8 cellular contexts compared by ENCODE assay signal in genomic region chr3:50350527-50351317, GRCh38. TPM values are rescaled to one million over a fixed set of nuclear protein-coding genes. Genes with fewer than 3 reads are reported as not detected.
A peak's percentile ranks its signal among the peaks of the same experiment; 100 is the strongest.
DNase-seq lines count a peak whose midpoint lies in the region; ATAC-seq and TF ChIP-seq lines count a peak whose summit lies in the region.

TSS of gene CYB561D2 (plus strand) at chr3:50350862. CDS start at chr3:50351434, 572 bp downstream.
TSS of gene NPRL2 (minus strand) at chr3:50350775. CDS start at chr3:50350652, 123 bp downstream.

- H4K20me1 ChIP-seq in H9 (ENCODE audit: control insufficient read depth, insufficient read depth, insufficient read length) (no peaks in the 10 kb centered on the region), MM.1S (ENCODE audit: insufficient read depth, low read length) (no peaks in the 10 kb centered on the region)

- no peaks in the 10 kb centered on the region for H3K27me3 ChIP-seq in H9 (ENCODE audit: insufficient read depth, low read length)
- no peaks in the 10 kb centered on the region for H3K27me3 ChIP-seq in MM.1S (replicated peaks; ENCODE audit: insufficient read depth, low read length)

- WGBS in H9 (ENCODE audit: extremely low coverage, insufficient read length, low lambda C conversion rate) = no CpG with 5 or more reads among the region's 64 CpGs

- H3K9me2 ChIP-seq in MM.1S (replicated peaks; ENCODE audit: insufficient read depth, low read length) = no peaks in the 10 kb centered on the region

- H2BK20ac ChIP-seq in H9 (ENCODE audit: low read depth, low read length, poor library complexity, severe bottlenecking) = no peak within 1 kb of the TSS

- H3K9me3 Mint-ChIP-seq in H9 (no peaks in the 10 kb centered on the region), nephron (no peaks in the 10 kb centered on the region)

- H3K79me1 ChIP-seq in H9 (ENCODE audit: insufficient read depth, low read depth, low read length, poor library complexity, severe bottlenecking) = no peaks in the 10 kb centered on the region

- DNase-seq in H9 = peak; percentile 96
- peak; percentile 98 for DNase-seq in MM.1S
- DNase-seq in SHP77 treated with DMSO at 0.1 percent for 48 hours (lab: John Stamatoyannopoulos, UW) = peak; percentile 91
- peak; percentile 100 for DNase-seq in activated effector memory CD4-positive, alpha-beta T cell treated with anti-CD3 and anti-CD28 coated beads, Interleukin-2, amount 50 U/mL, for 16 hours
- DNase-seq in fibroblast of pulmonary artery (ENCODE audit: low read depth) = peak; percentile 90
- peak; percentile 99 for DNase-seq in stimulated activated naive CD8-positive, alpha-beta T cell treated with anti-CD3 and anti-CD28 coated beads, Interleukin-15, Interleukin-2, amounts not matched to agents 100 U/mL and 50 U/mL, for 24 hours

- H3K4me3 Mint-ChIP-seq in H9 (peak within 1 kb of the TSS; percentile 94 to 96), nephron (peak within 1 kb of the TSS; percentile 96 to 97 (median 97))

- H3K36me3 ChIP-seq in ES-I3 (ENCODE audit: insufficient read depth, low read length) (no peaks in the 10 kb centered on the region), MM.1S (replicated peaks; ENCODE audit: insufficient read depth, low read length) (peaks cover 1% of the 10 kb centered on the region; the same call in 1 of the 2 replicates)

- peak within 1 kb of the TSS; percentile 76 for H3K18ac ChIP-seq in H9 (ENCODE audit: insufficient read length, low read depth, low read length)

- H3K9me3 ChIP-seq in ES-I3 (ENCODE audit: control insufficient read depth, insufficient read depth, low read length) (no peaks in the 10 kb centered on the region), H9 (ENCODE audit: control insufficient read depth, low read depth, low read length) (no peaks in the 10 kb centered on the region), MM.1S (replicated peaks; ENCODE audit: insufficient read depth, low read length) (no peaks in the 10 kb centered on the region)

- H3K27ac Mint-ChIP-seq in H9 = peak within 1 kb of the TSS; percentile 81 to 97 (median 89); a peak in 5 of 7 replicates
- H3K27ac Mint-ChIP-seq in nephron = peak within 1 kb of the TSS; percentile 93 to 99 (median 97)

- H3K4me1 Mint-ChIP-seq in H9 (peaks cover 18% of the 10 kb centered on the region in 2 experiments), nephron (peaks cover 28% of the 10 kb centered on the region)

- no peak within 1 kb of the TSS for H2AK5ac ChIP-seq in H9 (ENCODE audit: insufficient read length, low read length)

- H3K4ac ChIP-seq in H9 (ENCODE audit: low read depth, low read length) = no peak within 1 kb of the TSS

- H3T11ph ChIP-seq in H9 (ENCODE audit: low read length) = no peak within 1 kb of the TSS

- 0 out of 2 replicates have a peak, but pooled peaks cover 8% of the 10 kb centered on the region for H3F3A ChIP-seq in MM.1S (ENCODE audit: insufficient read depth, low read length)

- H3K9ac ChIP-seq in ES-I3 (ENCODE audit: low read depth, low read length) (peak within 1 kb of the TSS; percentile 58), H9 (ENCODE audit: extremely low read depth, insufficient read length, low read length) (peak within 1 kb of the TSS; percentile 40), MM.1S (ENCODE audit: low read length) (peak within 1 kb of the TSS; percentile 82)

- ATAC-seq in stimulated activated naive CD8-positive, alpha-beta T cell treated with anti-CD3 and anti-CD28 coated beads, Interleukin-15, Interleukin-2, amounts not matched to agents 100 U/mL and 50 U/mL, for 24 hours = peak; percentile 91

- H3K23ac ChIP-seq in H9 (ENCODE audit: insufficient read length, low read depth, low read length) = no peak within 1 kb of the TSS

- H2BK5ac ChIP-seq in H9 (ENCODE audit: insufficient read length, low read length) = no peak within 1 kb of the TSS

- no peak for TF ChIP-seq CTCF in H9 (conservative IDR thresholded peaks at IDR 0.05)
- TF ChIP-seq CTCF in MM.1S (IDR thresholded peaks at IDR 0.05; ENCODE audit: low read length) = no peak
- no peak for TF ChIP-seq CTCF in fibroblast of pulmonary artery (IDR thresholded peaks at IDR 0.05; ENCODE audit: low read length, missing control alignments)
- TF ChIP-seq CTCF in nephron (IDR thresholded peaks at IDR 0.05; ENCODE audit: unreplicated experiment in 3 of 3) = no peak

- H3K79me2 ChIP-seq in H9 (ENCODE audit: insufficient read depth, low read length) = no peaks in the 10 kb centered on the region
- H3K79me2 ChIP-seq in MM.1S (ENCODE audit: low read length) = peaks cover 59% of the 10 kb centered on the region

- no peak within 1 kb of the TSS for H3K56ac ChIP-seq in H9 (ENCODE audit: insufficient read length, low read depth, low read length)

- H3K4me3 ChIP-seq in MM.1S (ENCODE audit: low read length) (peak within 1 kb of the TSS; percentile 81), fibroblast of pulmonary artery (replicated peaks; ENCODE audit: low read depth, low read length) (peak within 1 kb of the TSS; percentile 92)

- H3K4me2 ChIP-seq in H9 (ENCODE audit: insufficient read depth, insufficient read length, low read length) (peak within 1 kb of the TSS; percentile 74), MM.1S (ENCODE audit: low read depth, low read length) (peak within 1 kb of the TSS; percentile 99)

- no peak within 1 kb of the TSS for H2AFZ ChIP-seq in H9 (ENCODE audit: low read length)
- H2AFZ ChIP-seq in MM.1S (ENCODE audit: low read length) = peak within 1 kb of the TSS; percentile 87

- H2BK12ac ChIP-seq in H9 (ENCODE audit: insufficient read length, low read depth, low read length) = no peak within 1 kb of the TSS

- H3K27ac ChIP-seq in H9 (ENCODE audit: insufficient read length, low read depth, low read length) (no peak within 1 kb of the TSS), MM.1S (ENCODE audit: low read length) (peak within 1 kb of the TSS; percentile 74)

- H4K8ac ChIP-seq in H9 (replicated peaks; ENCODE audit: insufficient read length, low read depth, low read length) = no peak within 1 kb of the TSS

- H2BK120ac ChIP-seq in H9 (ENCODE audit: low read depth, low read length, poor library complexity, severe bottlenecking) = no peak within 1 kb of the TSS

- H4K5ac ChIP-seq in H9 (ENCODE audit: insufficient read length, low read depth, low read length) = no peak within 1 kb of the TSS

- H2BK15ac ChIP-seq in H9 (ENCODE audit: low read depth, low read length) = no peak within 1 kb of the TSS

- peaks cover 16 to 35% (median 27%) of the 10 kb centered on the region in 3 experiments; a peak in 6 of 7 replicates for H3K36me3 Mint-ChIP-seq in H9 (ENCODE audit: insufficient read depth in 1 of 3, low read depth in 3 of 3)
- H3K36me3 Mint-ChIP-seq in nephron (ENCODE audit: low read depth) = peaks cover 14% of the 10 kb centered on the region

- no peak within 1 kb of the TSS for H4K91ac ChIP-seq in H9 (ENCODE audit: insufficient read length, low read depth, low read length)

- H3K27me3 Mint-ChIP-seq in H9 (ENCODE audit: low read depth) = peaks cover 11% of the 10 kb centered on the region
- H3K27me3 Mint-ChIP-seq in nephron (ENCODE audit: low read depth) = peaks cover 1% of the 10 kb centered on the region

- no peaks in the 10 kb centered on the region for H3K4me1 ChIP-seq in ES-I3 (ENCODE audit: insufficient read depth, low read length)
- no peaks in the 10 kb centered on the region; the same call in 1 of the 2 replicates for H3K4me1 ChIP-seq in H9 (ENCODE audit: insufficient read depth, low read length)
- peaks cover 19% of the 10 kb centered on the region; the same call in 1 of the 2 replicates for H3K4me1 ChIP-seq in MM.1S (ENCODE audit: low read length)

- H3K14ac ChIP-seq in H9 (ENCODE audit: insufficient read depth, low read length) = peak within 1 kb of the TSS; percentile 14; the same call in 1 of the 2 replicates

- H3K23me2 ChIP-seq in H9 (ENCODE audit: insufficient read length, low read depth, low read length, poor library complexity, severe bottlenecking) = peaks cover 13% of the 10 kb centered on the region

RNA-seq across cellular contexts. Expression of gene CYB561D2, which starts in this region (rescaled TPM):
- 16.8 and 19.0 TPM in 2 replicates for total RNA-seq in H9 (2021)

RNA-seq across cellular contexts. Expression of gene NPRL2, which starts in this region (rescaled TPM):
- total RNA-seq in H9 (2021) = 23.0 and 23.4 TPM in 2 replicates
